ENCODE assay signal across 15 cellular contexts in the genomic region with DNA sequence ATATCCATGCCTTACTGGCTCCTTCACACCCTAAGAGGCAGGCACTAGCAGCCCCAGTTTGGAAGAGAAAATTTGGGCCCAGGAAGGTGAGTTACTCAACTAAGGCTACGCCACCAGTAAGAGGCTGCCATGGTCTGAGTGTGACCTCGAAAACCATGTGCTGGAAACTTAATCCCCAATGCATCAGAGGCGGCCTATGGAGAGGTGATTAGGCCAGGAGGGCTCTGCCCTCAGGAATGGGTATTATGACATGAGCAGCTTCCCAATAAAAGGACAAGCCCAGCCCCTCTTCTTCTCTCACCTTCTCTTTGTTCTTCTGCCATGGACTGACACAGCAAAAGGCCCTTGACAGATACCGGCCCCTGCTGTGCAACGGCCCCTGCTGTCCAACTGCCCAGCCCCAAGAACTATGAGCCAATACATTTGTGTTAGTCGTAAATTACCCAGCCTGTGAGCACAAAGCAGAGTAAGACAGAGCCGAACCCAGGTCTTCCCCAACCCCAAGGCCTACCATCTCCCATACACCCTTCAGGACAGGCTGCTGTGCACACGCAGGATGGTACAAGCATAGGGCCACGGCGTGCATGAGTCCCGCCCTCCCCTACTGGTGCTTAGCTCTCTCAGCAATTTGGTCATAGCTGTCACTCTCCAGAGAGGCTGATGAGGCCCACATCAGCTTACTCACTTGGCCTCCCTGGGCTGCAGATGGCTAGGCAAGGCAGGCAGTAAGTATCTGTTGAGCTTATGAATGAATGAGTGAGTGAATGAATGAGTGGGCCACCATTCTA. TPM values are rescaled to one million over a fixed set of nuclear protein-coding genes. Genes with fewer than 3 reads are reported as not detected.
DNase-seq lines count a peak whose midpoint lies in the region; ATAC-seq and TF ChIP-seq lines count a peak whose summit lies in the region.
"Had no signal": no experiment of that assay in that cellular context is flagged by ENCODE, and none has a peak within 500 bp of the region (broad histone marks: within the 10 kb centered on the region; RNA-seq: fewer than 3 reads in every experiment).

No MANE protein-coding gene starts in this region.

- peaks cover 74% of the 10 kb centered on the region for H3K36me3 Mint-ChIP-seq in T-helper 1 cell treated with Interleukin-12 subunit alpha and Interleukin-12 subunit beta and Interleukin-4 antibody, amounts not matched to agents 30 μg/mL and 1 μg/mL, for 36 hours (ENCODE audit: low read depth)
- peaks cover 67 to 72% of the 10 kb centered on the region in 2 donors for H3K36me3 Mint-ChIP-seq in activated naive CD4-positive, alpha-beta T cell treated with anti-CD3 and anti-CD28 coated beads, Interleukin-2, amount 50 U/mL, for 72 hours
- H3K36me3 Mint-ChIP-seq in glutamatergic neuron (ENCODE audit: unreplicated experiment) = peaks cover 4% of the 10 kb centered on the region

- TF ChIP-seq EP300 in stomach (IDR thresholded peaks at IDR 0.05) = no peak

- H3K4me3 ChIP-seq in stomach = no peak overlapping the region
- H3K4me3 ChIP-seq: A549, lower lobe of right lung had no signal

- H3K4me1 ChIP-seq in stomach = peaks cover 33 to 99% (median 74%) of the 10 kb centered on the region in 4 donors

- H3K27me3 Mint-ChIP-seq in T-helper 1 cell treated with Interleukin-12 subunit alpha and Interleukin-12 subunit beta and Interleukin-4 antibody, amounts not matched to agents 30 μg/mL and 1 μg/mL, for 36 hours (ENCODE audit: low read depth) = no peaks in the 10 kb centered on the region
- peaks cover 3% of the 10 kb centered on the region for H3K27me3 Mint-ChIP-seq in glutamatergic neuron (ENCODE audit: unreplicated experiment)

- H3K9me3 ChIP-seq in stomach = no peaks in the 10 kb centered on the region
- H3K9me3 ChIP-seq: A549, lower lobe of right lung, SK-N-SH had no signal

- H3K27ac Mint-ChIP-seq in T-helper 1 cell treated with Interleukin-12 subunit alpha and Interleukin-12 subunit beta and Interleukin-4 antibody, amounts not matched to agents 30 μg/mL and 1 μg/mL, for 36 hours = peak overlapping the region; percentile 64
- peak overlapping the region; percentile 37 to 92 for H3K27ac Mint-ChIP-seq in activated naive CD4-positive, alpha-beta T cell treated with anti-CD3 and anti-CD28 coated beads, Interleukin-2, amount 50 U/mL, for 72 hours
- peak overlapping the region; percentile 9 for H3K27ac Mint-ChIP-seq in glutamatergic neuron (ENCODE audit: unreplicated experiment)

- TF ChIP-seq CTCF in glutamatergic neuron (IDR thresholded peaks at IDR 0.05; ENCODE audit: partially characterized antibody, unreplicated experiment) = no peak
- no peak for TF ChIP-seq CTCF in stomach (IDR thresholded peaks at IDR 0.05)

- peak overlapping the region; percentile 33 for H3K4me3 Mint-ChIP-seq in T-helper 1 cell treated with Interleukin-12 subunit alpha and Interleukin-12 subunit beta and Interleukin-4 antibody, amounts not matched to agents 30 μg/mL and 1 μg/mL, for 36 hours
- no peak overlapping the region for H3K4me3 Mint-ChIP-seq in glutamatergic neuron (ENCODE audit: unreplicated experiment)
- H3K4me3 Mint-ChIP-seq: activated T-cell treated with anti-CD3 and anti-CD28 coated beads, Interleukin-2, amount 50 U/mL, for 4 hours had no signal

- H3K27ac ChIP-seq in stomach = peak overlapping the region in 4 of 5 donors; percentile 17 to 86 (median 60)
- H3K27ac ChIP-seq: A549 had no signal

- TF ChIP-seq POLR2A in stomach (IDR thresholded peaks at IDR 0.05) = no peak

- no peak for DNase-seq in T-helper 1 cell
- no peak for DNase-seq in activated naive CD4-positive, alpha-beta T cell treated with anti-CD3 and anti-CD28 coated beads, Interleukin-2, amount 50 U/mL, for 72 hours (ENCODE audit: low spot score in 2 of 2)
- DNase-seq in glutamatergic neuron = no peak
- DNase-seq in stomach = no peak
- DNase-seq in posterior vena cava (ENCODE audit: low spot score) = no peak
- DNase-seq: activated T-cell treated with anti-CD3 and anti-CD28 coated beads, Interleukin-2, amount 50 U/mL, for 4 hours; KG1; lower lobe of right lung; NCI-H446; SK-N-SH; stimulated activated CD4-positive, alpha-beta T cell treated with anti-CD3 and anti-CD28 coated beads, Interleukin-12 subunit alpha, Interleukin-12 subunit beta, amount 100 ng/mL, for 4 hours had no signal

- H3K9me3 Mint-ChIP-seq in T-helper 1 cell treated with Interleukin-12 subunit alpha and Interleukin-12 subunit beta and Interleukin-4 antibody, amounts not matched to agents 30 μg/mL and 1 μg/mL, for 36 hours = no peaks in the 10 kb centered on the region
- H3K9me3 Mint-ChIP-seq in activated naive CD4-positive, alpha-beta T cell treated with anti-CD3 and anti-CD28 coated beads, Interleukin-2, amount 50 U/mL, for 72 hours = no peaks in the 10 kb centered on the region
- peaks cover 4% of the 10 kb centered on the region for H3K9me3 Mint-ChIP-seq in glutamatergic neuron (ENCODE audit: unreplicated experiment)
- H3K9me3 Mint-ChIP-seq: activated T-cell treated with anti-CD3 and anti-CD28 coated beads, Interleukin-2, amount 50 U/mL, for 4 hours had no signal

- no peaks in the 10 kb centered on the region for H3K27me3 ChIP-seq in stomach

- H3K36me3 ChIP-seq in stomach = peaks cover 32 to 71% (median 59%) of the 10 kb centered on the region in 4 donors

- 73 to 85% (median 77%) methylated on average over 11 of the region's 11 CpGs for WGBS in stomach, 5 donors

- H3K4me1 Mint-ChIP-seq in T-helper 1 cell treated with Interleukin-12 subunit alpha and Interleukin-12 subunit beta and Interleukin-4 antibody, amounts not matched to agents 30 μg/mL and 1 μg/mL, for 36 hours (ENCODE audit: low read depth) = peaks cover 90% of the 10 kb centered on the region
- H3K4me1 Mint-ChIP-seq in glutamatergic neuron (ENCODE audit: low read depth, unreplicated experiment) = peaks cover 43% of the 10 kb centered on the region

- intact Hi-C loops in stomach (cut with DNase I; ENCODE audit: low total_unique reads) (no loop called here), posterior vena cava (cut with DNase I) (no loop called here)

- ATAC-seq in activated naive CD4-positive, alpha-beta T cell treated with anti-CD3 and anti-CD28 coated beads, Interleukin-2, amount 50 U/mL, for 72 hours = no peak
- ATAC-seq in HG02571 (IDR thresholded peaks at IDR 0.05; ENCODE audit: unreplicated experiment) (no peak), HG02642 (IDR thresholded peaks at IDR 0.05; ENCODE audit: poor library complexity, unreplicated experiment) (no peak)
- ATAC-seq: A549; activated T-cell treated with anti-CD3 and anti-CD28 coated beads, Interleukin-2, amount 50 U/mL, for 4 hours; lower lobe of right lung had no signal

RNA-seq across cellular contexts. Expression of gene WDR1, which starts 14.2 kb away (rescaled TPM):
- 100 to 1,000 TPM; 382 to 520 TPM for total RNA-seq in activated naive CD4-positive, alpha-beta T cell treated with anti-CD3 and anti-CD28 coated beads, Interleukin-2, amount 50 U/mL, for 72 hours
- 161 TPM for total RNA-seq in glutamatergic neuron (ENCODE audit: unreplicated experiment)
- 100 to 1,000 TPM in 3 of 5 donors, 10 to 100 TPM in 2; 52.4 to 167 (median 104) TPM for total RNA-seq in stomach
- 100 to 1,000 TPM in 2 of 3 donors, 10 to 100 TPM in 1; 91.2 to 145 (median 115) TPM for polyA plus RNA-seq in stomach
- 100 to 1,000 TPM; 575 to 698 TPM for total RNA-seq in posterior vena cava

Comparison
In these comparisons a context has a peak if more than half of its experiments do, and no peak if none do; other contexts are left out.
1. H3K27ac Mint-ChIP-seq: peak in every context shown above with its lines; median percentile 64 in activated naive CD4-positive, alpha-beta T cell treated with anti-CD3 and anti-CD28 coated beads, Interleukin-2, amount 50 U/mL, for 72 hours; 64 in T-helper 1 cell treated with Interleukin-12 subunit alpha and Interleukin-12 subunit beta and Interleukin-4 antibody, amounts not matched to agents 30 μg/mL and 1 μg/mL, for 36 hours; 9 in glutamatergic neuron.